8 cellular contexts compared by ENCODE assay signal in the genomic region with DNA sequence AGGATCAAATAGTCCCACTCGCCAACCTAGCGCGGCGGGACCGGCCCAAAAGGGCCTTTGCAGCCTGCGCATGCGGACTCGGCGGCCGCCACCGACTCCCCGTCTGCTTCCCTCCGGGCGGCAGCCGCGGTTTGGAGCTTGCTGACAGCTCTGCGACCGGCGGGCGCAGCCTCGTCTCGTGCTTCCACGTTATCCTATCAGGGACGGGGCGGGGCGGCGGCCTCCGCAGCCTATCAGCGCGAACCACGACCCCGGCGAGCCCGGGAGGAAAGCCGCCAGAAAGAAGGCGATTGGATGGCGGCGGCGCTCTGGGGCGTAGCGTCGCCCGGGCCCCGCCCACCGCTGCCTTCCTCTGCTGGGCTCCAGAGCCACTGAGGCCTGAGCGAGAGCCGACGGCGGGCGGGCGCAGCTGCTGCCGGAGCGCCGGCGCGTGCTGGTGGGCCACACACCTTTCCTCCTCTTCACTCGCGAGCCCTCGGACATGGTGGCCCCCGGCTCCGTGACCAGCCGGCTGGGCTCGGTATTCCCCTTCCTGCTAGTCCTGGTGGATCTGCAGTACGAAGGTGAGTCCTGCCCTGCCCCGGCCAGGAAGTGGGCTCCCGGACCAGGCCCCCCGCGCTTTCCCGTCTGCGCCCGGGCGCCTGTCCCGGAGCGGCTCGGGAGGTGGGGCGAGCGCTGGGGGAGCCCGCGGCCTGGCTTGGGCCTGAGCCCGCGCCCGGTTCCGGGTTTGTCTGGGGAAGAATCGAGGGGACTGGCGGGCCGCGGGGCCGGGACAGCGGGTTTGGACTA. TPM values are rescaled to one million over a fixed set of nuclear protein-coding genes. Genes with fewer than 3 reads are reported as not detected.
DNase-seq lines count a peak whose midpoint lies in the region; ATAC-seq and TF ChIP-seq lines count a peak whose summit lies in the region.

A gene with protein sequence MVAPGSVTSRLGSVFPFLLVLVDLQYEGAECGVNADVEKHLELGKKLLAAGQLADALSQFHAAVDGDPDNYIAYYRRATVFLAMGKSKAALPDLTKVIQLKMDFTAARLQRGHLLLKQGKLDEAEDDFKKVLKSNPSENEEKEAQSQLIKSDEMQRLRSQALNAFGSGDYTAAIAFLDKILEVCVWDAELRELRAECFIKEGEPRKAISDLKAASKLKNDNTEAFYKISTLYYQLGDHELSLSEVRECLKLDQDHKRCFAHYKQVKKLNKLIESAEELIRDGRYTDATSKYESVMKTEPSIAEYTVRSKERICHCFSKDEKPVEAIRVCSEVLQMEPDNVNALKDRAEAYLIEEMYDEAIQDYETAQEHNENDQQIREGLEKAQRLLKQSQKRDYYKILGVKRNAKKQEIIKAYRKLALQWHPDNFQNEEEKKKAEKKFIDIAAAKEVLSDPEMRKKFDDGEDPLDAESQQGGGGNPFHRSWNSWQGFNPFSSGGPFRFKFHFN (plus strand): TSS at position 365 of the 789 bp plus-strand sequence. CDS start 117 bp downstream, at position 482.

- H3K36me3 ChIP-seq in ascending aorta (no peaks in the 10 kb centered on the region), right atrium auricular region (no peaks in the 10 kb centered on the region), uterus (no peaks in the 10 kb centered on the region)

- TF ChIP-seq POLR2A in uterus (IDR thresholded peaks at IDR 0.05): peak; percentile 97

- peaks cover 4% of the 10 kb centered on the region for H3K9me3 Mint-ChIP-seq in T-helper 2 cell treated with Interferon-gamma antibody and Interleukin-4, amounts not matched to agents 5 μg/mL and 100 μg/mL, for 36 hours

- H3K27ac Mint-ChIP-seq in T-helper 2 cell treated with Interferon-gamma antibody and Interleukin-4, amounts not matched to agents 5 μg/mL and 100 μg/mL, for 36 hours: peak within 1 kb of the TSS; percentile 92

- H3K36me3 Mint-ChIP-seq in T-helper 2 cell treated with Interferon-gamma antibody and Interleukin-4, amounts not matched to agents 5 μg/mL and 100 μg/mL, for 36 hours (ENCODE audit: low read depth): peaks cover 32% of the 10 kb centered on the region

- H3K27me3 ChIP-seq in ascending aorta: no peaks in the 10 kb centered on the region
- H3K27me3 ChIP-seq in right atrium auricular region: no peaks in the 10 kb centered on the region
- H3K27me3 ChIP-seq in uterus: no peaks in the 10 kb centered on the region

- peak within 1 kb of the TSS; percentile 91 for H3K4me3 Mint-ChIP-seq in T-helper 2 cell treated with Interferon-gamma antibody and Interleukin-4, amounts not matched to agents 5 μg/mL and 100 μg/mL, for 36 hours

- intact Hi-C loops in ascending aorta (cut with DNase I) (loop anchor here (1.0 to 5.0 kb wide), 3 partner anchors 33 to 1756 kb away; partner anchors contain the start of genes DZIP1 and UGGT2), uterus (cut with DNase I; ENCODE audit: low total_unique reads) (loop anchor here (5.0 kb wide), 1 partner anchor 35 kb away; the partner anchor contains the start of gene DZIP1)

- H3K4me3 ChIP-seq in ascending aorta: peak within 1 kb of the TSS; percentile 72 to 81
- peak within 1 kb of the TSS; percentile 86 to 91 for H3K4me3 ChIP-seq in right atrium auricular region
- peak within 1 kb of the TSS; percentile 85 to 89 for H3K4me3 ChIP-seq in uterus

- H3K27ac ChIP-seq in ascending aorta (peak within 1 kb of the TSS; percentile 98 to 99), right atrium auricular region (peak within 1 kb of the TSS; percentile 95 to 97), uterus (peak within 1 kb of the TSS; percentile 94 to 96)

- TF ChIP-seq CTCF in ascending aorta (IDR thresholded peaks at IDR 0.05) (no peak), right atrium auricular region (IDR thresholded peaks at IDR 0.05) (no peak), uterus (IDR thresholded peaks at IDR 0.05) (peak in 1 of 4 experiments; percentile 16)

- ATAC-seq in GM18502 (IDR thresholded peaks at IDR 0.05; ENCODE audit: poor library complexity, unreplicated experiment): peak; percentile 96
- ATAC-seq in HG02970 (IDR thresholded peaks at IDR 0.05; ENCODE audit: low FRiP score, unreplicated experiment): peak; percentile 98

- DNase-seq in NCI-H1930 (lab: John Stamatoyannopoulos, UW) (peak; percentile 93 to 97), ascending aorta (ENCODE audit: low spot score in 2 of 2) (peak; percentile 95 to 99), right atrium auricular region (ENCODE audit: low spot score) (peak; percentile 99), pulmonary artery endothelial cell (ENCODE audit: low read depth, low spot score) (peak; percentile 94), uterus (peak; percentile 98 to 99)
- peak; percentile 99 for DNase-seq in T-helper 2 cell treated with Interferon-gamma antibody and Interleukin-4, amounts not matched to agents 5 μg/mL and 100 μg/mL, for 36 hours (ENCODE audit: low spot score)

- peaks cover 2% of the 10 kb centered on the region for H3K27me3 Mint-ChIP-seq in T-helper 2 cell treated with Interferon-gamma antibody and Interleukin-4, amounts not matched to agents 5 μg/mL and 100 μg/mL, for 36 hours (ENCODE audit: low read depth)

- H3K4me1 ChIP-seq in ascending aorta (peaks cover 0 to 20% of the 10 kb centered on the region in 2 donors), right atrium auricular region (peaks cover 0 to 30% of the 10 kb centered on the region in 2 donors), uterus (peaks cover 6% of the 10 kb centered on the region in 2 donors)

- H3K4me1 Mint-ChIP-seq in T-helper 2 cell treated with Interferon-gamma antibody and Interleukin-4, amounts not matched to agents 5 μg/mL and 100 μg/mL, for 36 hours (ENCODE audit: low read depth): peaks cover 35% of the 10 kb centered on the region

- H3K9me3 ChIP-seq in ascending aorta (peaks cover 4 to 31% of the 10 kb centered on the region in 2 donors), right atrium auricular region (peaks cover 0 to 9% of the 10 kb centered on the region in 2 donors), uterus (no peaks in the 10 kb centered on the region)

RNA-seq across cellular contexts. Expression of the gene that starts here (rescaled TPM):
- total RNA-seq in ascending aorta: 44.3 TPM
- total RNA-seq in right atrium auricular region: 10 to 100 TPM; 32.6 to 37.7 TPM
- total RNA-seq in pulmonary artery endothelial cell: 54.9 and 111 TPM in 2 replicates
- 10 to 100 TPM; 16.9 to 67.6 (median 53.5) TPM for total RNA-seq in uterus

Comparison
In these comparisons a context has a peak if more than half of its experiments do, and no peak if none do; other contexts are left out.
1. Peak in every context shown above with its lines: DNase-seq, ATAC-seq, H3K4me3 ChIP-seq and H3K27ac ChIP-seq.